20 cellular contexts compared by ENCODE assay signal in the genomic region with DNA sequence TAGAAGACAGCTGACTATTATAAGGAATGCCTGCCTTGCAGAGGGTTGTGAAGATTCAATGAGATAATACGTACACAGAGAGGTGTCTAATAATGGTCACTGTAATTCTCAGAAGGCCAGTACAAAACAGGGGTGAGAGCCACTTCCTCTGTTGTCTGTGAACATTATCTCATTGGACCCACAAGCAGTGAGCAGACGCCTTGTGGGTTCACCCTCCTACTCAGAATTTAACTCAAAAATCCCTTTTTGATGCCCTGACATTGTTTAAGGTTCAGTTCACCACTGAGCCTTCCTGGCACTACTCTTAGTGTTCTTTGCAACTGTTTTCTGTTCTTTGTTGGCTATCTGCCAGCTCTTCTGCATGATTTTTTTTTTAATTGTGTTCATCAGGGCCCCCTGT.
DNase-seq lines count a peak whose midpoint lies in the region; ATAC-seq lines count a peak whose summit lies in the region.
"Had no signal": no experiment of that assay in that cellular context is flagged by ENCODE, and none has a peak within 500 bp of the region (broad histone marks: within the 10 kb centered on the region; RNA-seq: fewer than 3 reads in every experiment).

No MANE protein-coding gene starts in this region.

- intact Hi-C loops in activated CD4-positive, alpha-beta T cell treated with anti-CD3 and anti-CD28 coated beads for 36 hours (cut with DNase I, micrococcal nuclease) = no loop called here
- intact Hi-C loops in activated T-helper 1 cell treated with anti-CD3 and anti-CD28 coated beads, Interleukin-12 subunit alpha, Interleukin-12 subunit beta, Interleukin-2, Interleukin-4 antibody, amounts not matched to agents 30 ng/mL and 10 ng/mL and 1 ng/mL, durations not matched to agents 14 hours and 24 hours and 36 hours (cut with micrococcal nuclease) = loop anchor here (1.0 to 5.0 kb wide), 2 partner anchors 16 to 368 kb away; no protein-coding TSS in a partner anchor

- no peak overlapping the region for H3K4me3 Mint-ChIP-seq in activated CD4-positive, alpha-beta T cell treated with anti-CD3 and anti-CD28 coated beads for 36 hours
- no peak overlapping the region for H3K4me3 Mint-ChIP-seq in activated CD4-positive, alpha-beta T cell treated with anti-CD3 and anti-CD28 coated beads, Interleukin-2, amount 10 ng/mL, durations not matched to agents 7 days and 5 days
- peak overlapping the region; percentile 71 for H3K4me3 Mint-ChIP-seq in activated T-helper 1 cell treated with anti-CD3 and anti-CD28 coated beads, Interleukin-12 subunit alpha, Interleukin-12 subunit beta, Interleukin-2, Interleukin-4 antibody, amounts not matched to agents 30 ng/mL and 10 ng/mL and 1 ng/mL, durations not matched to agents 14 hours and 24 hours and 36 hours
- H3K4me3 Mint-ChIP-seq in natural killer cell treated with Interleukin-12 subunit alpha and Interleukin-12 subunit beta and Interleukin-15 and Interleukin-18, amount 100 ng/mL, for 72 hours = peak overlapping the region; percentile 29
- H3K4me3 Mint-ChIP-seq: CD8-positive, alpha-beta memory T cell had no signal

- no peaks in the 10 kb centered on the region for H3K9me3 Mint-ChIP-seq in activated CD4-positive, alpha-beta T cell treated with anti-CD3 and anti-CD28 coated beads for 36 hours (ENCODE audit: low read depth)
- no peaks in the 10 kb centered on the region for H3K9me3 Mint-ChIP-seq in activated CD4-positive, alpha-beta T cell treated with anti-CD3 and anti-CD28 coated beads, Interleukin-2, amount 10 ng/mL, durations not matched to agents 7 days and 5 days
- H3K9me3 Mint-ChIP-seq in activated T-helper 1 cell treated with anti-CD3 and anti-CD28 coated beads, Interleukin-12 subunit alpha, Interleukin-12 subunit beta, Interleukin-2, Interleukin-4 antibody, amounts not matched to agents 30 ng/mL and 10 ng/mL and 1 ng/mL, durations not matched to agents 14 hours and 24 hours and 36 hours = no peaks in the 10 kb centered on the region
- H3K9me3 Mint-ChIP-seq in natural killer cell treated with Interleukin-12 subunit alpha and Interleukin-12 subunit beta and Interleukin-15 and Interleukin-18, amount 100 ng/mL, for 72 hours = no peaks in the 10 kb centered on the region
- H3K9me3 Mint-ChIP-seq: CD8-positive, alpha-beta memory T cell had no signal

- CTCF ChIA-PET in activated CD4-positive, alpha-beta T cell treated with anti-CD3 and anti-CD28 coated beads for 36 hours (lab: Charles Lee) = interaction anchor here (0.6 kb wide), 1 partner anchor 234 kb away, joined by 3 read pairs; no protein-coding TSS in a partner anchor
- CTCF ChIA-PET in activated CD4-positive, alpha-beta T cell treated with anti-CD3 and anti-CD28 coated beads, Interleukin-2, amount 10 ng/mL, durations not matched to agents 7 days and 5 days (lab: Charles Lee) = no interaction called here

- POLR2A ChIA-PET in activated CD4-positive, alpha-beta T cell treated with anti-CD3 and anti-CD28 coated beads for 36 hours (lab: Charles Lee) = no interaction called here
- POLR2A ChIA-PET in activated CD4-positive, alpha-beta T cell treated with anti-CD3 and anti-CD28 coated beads, Interleukin-2, amount 10 ng/mL, durations not matched to agents 7 days and 5 days (lab: Charles Lee) = no interaction called here

- ATAC-seq in activated CD4-positive, alpha-beta T cell treated with anti-CD3 and anti-CD28 coated beads for 36 hours = peak; percentile 68
- peak; percentile 17 to 68 for ATAC-seq in natural killer cell treated with Interleukin-12 subunit alpha and Interleukin-12 subunit beta and Interleukin-15 and Interleukin-18, amount 100 ng/mL, for 72 hours
- ATAC-seq in GM21381 (IDR thresholded peaks at IDR 0.05; ENCODE audit: unreplicated experiment) = no peak

- H3K36me3 Mint-ChIP-seq in activated CD4-positive, alpha-beta T cell treated with anti-CD3 and anti-CD28 coated beads for 36 hours (ENCODE audit: low read depth) = no peaks in the 10 kb centered on the region
- no peaks in the 10 kb centered on the region for H3K36me3 Mint-ChIP-seq in activated CD4-positive, alpha-beta T cell treated with anti-CD3 and anti-CD28 coated beads, Interleukin-2, amount 10 ng/mL, durations not matched to agents 7 days and 5 days (ENCODE audit: low read depth)
- H3K36me3 Mint-ChIP-seq in activated T-helper 1 cell treated with anti-CD3 and anti-CD28 coated beads, Interleukin-12 subunit alpha, Interleukin-12 subunit beta, Interleukin-2, Interleukin-4 antibody, amounts not matched to agents 30 ng/mL and 10 ng/mL and 1 ng/mL, durations not matched to agents 14 hours and 24 hours and 36 hours (ENCODE audit: low read depth) = no peaks in the 10 kb centered on the region
- H3K36me3 Mint-ChIP-seq in natural killer cell treated with Interleukin-12 subunit alpha and Interleukin-12 subunit beta and Interleukin-15 and Interleukin-18, amount 100 ng/mL, for 72 hours = no peaks in the 10 kb centered on the region
- H3K36me3 Mint-ChIP-seq: CD8-positive, alpha-beta memory T cell had no signal

- H3K27ac Mint-ChIP-seq in activated CD4-positive, alpha-beta T cell treated with anti-CD3 and anti-CD28 coated beads for 36 hours = peak overlapping the region; percentile 65
- no peak overlapping the region for H3K27ac Mint-ChIP-seq in activated CD4-positive, alpha-beta T cell treated with anti-CD3 and anti-CD28 coated beads, Interleukin-2, amount 10 ng/mL, durations not matched to agents 7 days and 5 days
- peak overlapping the region; percentile 77 for H3K27ac Mint-ChIP-seq in activated T-helper 1 cell treated with anti-CD3 and anti-CD28 coated beads, Interleukin-12 subunit alpha, Interleukin-12 subunit beta, Interleukin-2, Interleukin-4 antibody, amounts not matched to agents 30 ng/mL and 10 ng/mL and 1 ng/mL, durations not matched to agents 14 hours and 24 hours and 36 hours
- H3K27ac Mint-ChIP-seq in natural killer cell treated with Interleukin-12 subunit alpha and Interleukin-12 subunit beta and Interleukin-15 and Interleukin-18, amount 100 ng/mL, for 72 hours = peak overlapping the region in 1 of 2 donors; percentile 8
- H3K27ac Mint-ChIP-seq: CD8-positive, alpha-beta memory T cell had no signal

- H3K4me1 Mint-ChIP-seq in activated CD4-positive, alpha-beta T cell treated with anti-CD3 and anti-CD28 coated beads for 36 hours = peaks cover 28% of the 10 kb centered on the region
- peaks cover 4% of the 10 kb centered on the region for H3K4me1 Mint-ChIP-seq in activated CD4-positive, alpha-beta T cell treated with anti-CD3 and anti-CD28 coated beads, Interleukin-2, amount 10 ng/mL, durations not matched to agents 7 days and 5 days
- H3K4me1 Mint-ChIP-seq in activated T-helper 1 cell treated with anti-CD3 and anti-CD28 coated beads, Interleukin-12 subunit alpha, Interleukin-12 subunit beta, Interleukin-2, Interleukin-4 antibody, amounts not matched to agents 30 ng/mL and 10 ng/mL and 1 ng/mL, durations not matched to agents 14 hours and 24 hours and 36 hours (ENCODE audit: low read depth) = peaks cover 32% of the 10 kb centered on the region
- peaks cover 9 to 19% of the 10 kb centered on the region in 2 donors for H3K4me1 Mint-ChIP-seq in natural killer cell treated with Interleukin-12 subunit alpha and Interleukin-12 subunit beta and Interleukin-15 and Interleukin-18, amount 100 ng/mL, for 72 hours (ENCODE audit: low read depth in 2 of 2)

- H3K27me3 Mint-ChIP-seq in activated CD4-positive, alpha-beta T cell treated with anti-CD3 and anti-CD28 coated beads for 36 hours = no peaks in the 10 kb centered on the region
- no peaks in the 10 kb centered on the region for H3K27me3 Mint-ChIP-seq in activated CD4-positive, alpha-beta T cell treated with anti-CD3 and anti-CD28 coated beads, Interleukin-2, amount 10 ng/mL, durations not matched to agents 7 days and 5 days
- H3K27me3 Mint-ChIP-seq in activated T-helper 1 cell treated with anti-CD3 and anti-CD28 coated beads, Interleukin-12 subunit alpha, Interleukin-12 subunit beta, Interleukin-2, Interleukin-4 antibody, amounts not matched to agents 30 ng/mL and 10 ng/mL and 1 ng/mL, durations not matched to agents 14 hours and 24 hours and 36 hours (ENCODE audit: insufficient read depth) = peaks cover 2% of the 10 kb centered on the region
- peaks cover 0 to 18% of the 10 kb centered on the region in 2 donors for H3K27me3 Mint-ChIP-seq in natural killer cell treated with Interleukin-12 subunit alpha and Interleukin-12 subunit beta and Interleukin-15 and Interleukin-18, amount 100 ng/mL, for 72 hours

- DNase-seq in activated CD4-positive, alpha-beta T cell treated with anti-CD3 and anti-CD28 coated beads for 36 hours = no peak
- no peak for DNase-seq in activated CD4-positive, alpha-beta T cell treated with anti-CD3 and anti-CD28 coated beads, Interleukin-2, amount 10 ng/mL, durations not matched to agents 7 days and 5 days
- DNase-seq in NCI-H69 (lab: John Stamatoyannopoulos, UW) = peak; percentile 51
- DNase-seq in activated T-helper 1 cell treated with anti-CD3 and anti-CD28 coated beads, Interleukin-12 subunit alpha, Interleukin-12 subunit beta, Interleukin-2, Interleukin-4 antibody, amounts not matched to agents 30 ng/mL and 10 ng/mL and 1 ng/mL, durations not matched to agents 14 hours and 24 hours and 36 hours (ENCODE audit: low spot score) = no peak
- no peak for DNase-seq in natural killer cell treated with Interleukin-12 subunit alpha and Interleukin-12 subunit beta and Interleukin-15 and Interleukin-18, amount 100 ng/mL, for 72 hours (ENCODE audit: low spot score)
- no peak for DNase-seq in NCI-H510A treated with DMSO at 0.1 percent for 48 hours (lab: John Stamatoyannopoulos, UW)
- DNase-seq in kidney glomerular epithelial cell (lab: John Stamatoyannopoulos, UW) = no peak
- DNase-seq: C1 segment of cervical spinal cord; CD8-positive, alpha-beta memory T cell; GM23248; HCEC 1CT; IMR-90; Karpas-422; NCI-H1048; NCI-H1436; NCI-H1930; NCI-H774; SHP77 treated with DMSO at 0.1 percent for 48 hours; SK-N-SH had no signal

Comparison
In these comparisons a context has a peak if more than half of its experiments do, and no peak if none do; other contexts are left out.
1. H3K4me3 Mint-ChIP-seq: peak in activated T-helper 1 cell treated with anti-CD3 and anti-CD28 coated beads, Interleukin-12 subunit alpha, Interleukin-12 subunit beta, Interleukin-2, Interleukin-4 antibody, amounts not matched to agents 30 ng/mL and 10 ng/mL and 1 ng/mL, durations not matched to agents 14 hours and 24 hours and 36 hours (single experiment) and natural killer cell treated with Interleukin-12 subunit alpha and Interleukin-12 subunit beta and Interleukin-15 and Interleukin-18, amount 100 ng/mL, for 72 hours (single experiment); none in activated CD4-positive, alpha-beta T cell treated with anti-CD3 and anti-CD28 coated beads for 36 hours (single experiment) and activated CD4-positive, alpha-beta T cell treated with anti-CD3 and anti-CD28 coated beads, Interleukin-2, amount 10 ng/mL, durations not matched to agents 7 days and 5 days (single experiment).